Comparison of ENCODE assay signal across 7 cellular contexts in genomic region chr11:46367244-46367915, GRCh38. TPM values are rescaled to one million over a fixed set of nuclear protein-coding genes. Genes with fewer than 3 reads are reported as not detected.
DNase-seq lines count a peak whose midpoint lies in the region; ATAC-seq and TF ChIP-seq lines count a peak whose summit lies in the region.

No MANE protein-coding gene starts in this region.

- in situ Hi-C loops in GM13977 (cut with MboI; ENCODE audit: low pct_unique_long_range_greater_than_20kb, low sequenced_read_pairs, unreplicated experiment) = no loop called here

- no peaks in the 10 kb centered on the region for H3K9me2 ChIP-seq in SK-N-SH

- TF ChIP-seq CTCF in GM13977 (IDR thresholded peaks at IDR 0.05; ENCODE audit: extremely low read depth, insufficient read depth, missing control alignments) = peak; percentile 92
- peak; percentile 83 for TF ChIP-seq CTCF in SK-N-SH (IDR thresholded peaks at IDR 0.05)

- H3K36me3 ChIP-seq in SK-N-SH (replicated peaks in 1 of 2; ENCODE audit: control insufficient read depth in 1 of 2, insufficient read depth in 2 of 2, low read length in 1 of 2) = peaks cover 5 to 10% of the 10 kb centered on the region in 2 experiments

- 69% methylated on average over 16 of the region's 32 CpGs for WGBS in SK-N-SH (ENCODE audit: low lambda C conversion rate)

- intact Hi-C loops in left ventricle myocardium superior (cut with micrococcal nuclease) = no loop called here

- no peak for TF ChIP-seq EP300 in SK-N-SH (IDR thresholded peaks at IDR 0.05; ENCODE audit: borderline replicate concordance in 1 of 2, low read depth in 1 of 2, low read length in 1 of 2)

- H3K9me3 Mint-ChIP-seq in activated naive CD4-positive, alpha-beta T cell treated with anti-CD3 and anti-CD28 coated beads, Interleukin-2, amount 50 U/mL, for 24 hours = no peaks in the 10 kb centered on the region

- H3K27ac Mint-ChIP-seq in activated naive CD4-positive, alpha-beta T cell treated with anti-CD3 and anti-CD28 coated beads, Interleukin-2, amount 50 U/mL, for 24 hours = peak overlapping the region; percentile 41

- H3K27ac ChIP-seq in SK-N-SH (ENCODE audit: low read depth in 2 of 2, low read length in 1 of 2) = no peak overlapping the region; a peak in 1 of 4 replicates

- H3K4me3 ChIP-seq in SK-N-SH (ENCODE audit: low read depth in 2 of 2, low read length in 1 of 2) = peak overlapping the region in 1 of 2 experiments; percentile 48; a peak in 1 of 4 replicates

- no peaks in the 10 kb centered on the region for H3K27me3 ChIP-seq in SK-N-SH (ENCODE audit: insufficient read depth)

- no peak overlapping the region for H3K9ac ChIP-seq in SK-N-SH

- no peaks in the 10 kb centered on the region for H3K36me3 Mint-ChIP-seq in activated naive CD4-positive, alpha-beta T cell treated with anti-CD3 and anti-CD28 coated beads, Interleukin-2, amount 50 U/mL, for 24 hours

- DNase-seq in GM13977 (ENCODE audit: low spot score) (peak; percentile 82), SK-N-SH (peak; percentile 87), left ventricle myocardium superior (peak; percentile 86), foreskin melanocyte (no peak)
- DNase-seq in stimulated activated CD4-positive, alpha-beta T cell treated with anti-CD3 and anti-CD28 coated beads, Interleukin-15, amount 100 ng/mL, for 1 hour (ENCODE audit: low read depth in 1 of 2, low spot score in 1 of 2) = peak; percentile 61 to 69

- no peaks in the 10 kb centered on the region for H3K9me3 ChIP-seq in SK-N-SH

- peaks cover 11% of the 10 kb centered on the region; the same call in 1 of the 2 replicates for H3K79me2 ChIP-seq in SK-N-SH (ENCODE audit: insufficient read depth)

- no peaks in the 10 kb centered on the region for H4K20me1 ChIP-seq in SK-N-SH (ENCODE audit: insufficient read depth)

- peaks cover 8% of the 10 kb centered on the region for H3F3A ChIP-seq in SK-N-SH (replicated peaks; ENCODE audit: insufficient read depth)

- H3K27me3 Mint-ChIP-seq in activated naive CD4-positive, alpha-beta T cell treated with anti-CD3 and anti-CD28 coated beads, Interleukin-2, amount 50 U/mL, for 24 hours = no peaks in the 10 kb centered on the region

- no peak overlapping the region for H3K4me3 Mint-ChIP-seq in activated naive CD4-positive, alpha-beta T cell treated with anti-CD3 and anti-CD28 coated beads, Interleukin-2, amount 50 U/mL, for 24 hours

- no peak overlapping the region for H2AFZ ChIP-seq in SK-N-SH (ENCODE audit: low read depth)

- peaks cover 46% of the 10 kb centered on the region for H3K4me1 Mint-ChIP-seq in activated naive CD4-positive, alpha-beta T cell treated with anti-CD3 and anti-CD28 coated beads, Interleukin-2, amount 50 U/mL, for 24 hours

- peak; percentile 43 for ATAC-seq in HG03025 (IDR thresholded peaks at IDR 0.05; ENCODE audit: low FRiP score, unreplicated experiment)
- ATAC-seq in left ventricle myocardium superior = peak; percentile 57

- CTCF ChIA-PET in SK-N-SH (lab: Yijun Ruan, JAX) = interaction anchor here (0.6 to 18.0 kb wide), 15 partner anchors 11 to 521 kb away, joined by 3 to 423 read pairs (median 4); partner anchors contain the start of genes CHRM4 and DGKZ

- TF ChIP-seq RAD21 in SK-N-SH (IDR thresholded peaks at IDR 0.05; ENCODE audit: low read length) = peak; percentile 67

- H3K4me2 ChIP-seq in SK-N-SH = no peak overlapping the region

- peaks cover 17 to 41% of the 10 kb centered on the region in 2 experiments; a peak in 3 of 4 replicates for H3K4me1 ChIP-seq in SK-N-SH (ENCODE audit: control insufficient read depth in 1 of 2, insufficient read depth in 2 of 2, low read depth in 1 of 2, low read length in 1 of 2)

- POLR2A ChIA-PET in SK-N-SH (lab: Yijun Ruan, JAX) = no interaction called here

TF ChIP-seq in SK-N-SH, 30 proteins besides CTCF, POLR2A, EP300 and RAD21:
- TF ChIP-seq RCOR1 (IDR thresholded peaks at IDR 0.05; ENCODE audit: low read length) (no peak), NFIC (IDR thresholded peaks at IDR 0.05; ENCODE audit: borderline replicate concordance) (no peak), FOSL2 (IDR thresholded peaks at IDR 0.05; ENCODE audit: borderline replicate concordance, low read depth) (no peak), GATA2 (CRISPR knock-in tag; IDR thresholded peaks at IDR 0.05) (no peak), MXI1 (IDR thresholded peaks at IDR 0.05; ENCODE audit: low read depth, low read length) (no peak), ZBTB33 (IDR thresholded peaks at IDR 0.05; ENCODE audit: borderline replicate concordance, low read depth) (no peak), REST (IDR thresholded peaks at IDR 0.05; ENCODE audit: low read depth, low read length) (no peak), TAF1 (IDR thresholded peaks at IDR 0.05; ENCODE audit: borderline replicate concordance, low read depth, low read length) (no peak), FOXJ3 (CRISPR knock-in tag; IDR thresholded peaks at IDR 0.05) (no peak), SMC3 (IDR thresholded peaks at IDR 0.05; ENCODE audit: low read depth, low read length) (peak; percentile 71), RXRA (IDR thresholded peaks at IDR 0.05; ENCODE audit: borderline replicate concordance, low read depth) (no peak), YY1 (IDR thresholded peaks at IDR 0.05; ENCODE audit: low read depth) (no peak), EZH2phosphoT487 (IDR thresholded peaks at IDR 0.05; ENCODE audit: borderline replicate concordance, low read depth) (no peak), ELF1 (IDR thresholded peaks at IDR 0.05) (peak; percentile 29; the same call in 1 of the 2 replicates), SIN3A (IDR thresholded peaks at IDR 0.05; ENCODE audit: borderline replicate concordance, low read depth, low read length) (no peak)

RNA-seq across cellular contexts. Expression of gene MDK, which starts 14.1 kb away (rescaled TPM):
- polyA plus RNA-seq in SK-N-SH (2012; rRNA removed) = 1,545 and 2,395 TPM in 2 replicates
- polyA plus RNA-seq in SK-N-SH (2012; cell fraction: cytosol; rRNA removed) = 1,392 and 2,174 TPM in 2 replicates
- polyA plus RNA-seq in SK-N-SH (2012; cell fraction: nucleus; rRNA removed) = 538 and 1,110 TPM in 2 replicates
- total RNA-seq in left ventricle myocardium superior = 5.7 TPM

RNA-seq across cellular contexts. Expression of gene DGKZ, which starts 20.1 kb away (rescaled TPM):
- polyA plus RNA-seq in SK-N-SH (2012; rRNA removed) = 23.9 and 33.2 TPM in 2 replicates
- polyA plus RNA-seq in SK-N-SH (2012; cell fraction: cytosol; rRNA removed) = 9.1 and 17.5 TPM in 2 replicates
- 80.1 and 95.5 TPM in 2 replicates for polyA plus RNA-seq in SK-N-SH (2012; cell fraction: nucleus; rRNA removed)
- 71.7 TPM for total RNA-seq in left ventricle myocardium superior

RNA-seq across cellular contexts. Expression of gene CHRM4, which starts 24.2 kb away (rescaled TPM):
- 0.13 and 0.26 TPM in 2 replicates for polyA plus RNA-seq in SK-N-SH (2012; rRNA removed)
- polyA plus RNA-seq in SK-N-SH (2012; cell fraction: cytosol; rRNA removed) = 0.08 and 0.18 TPM in 2 replicates
- 0.36 and 0.39 TPM in 2 replicates for polyA plus RNA-seq in SK-N-SH (2012; cell fraction: nucleus; rRNA removed)
- total RNA-seq in left ventricle myocardium superior = not detected
